In genomic region chr17:63116967-63117366, GRCh38 we compare ENCODE assay signal across 10 cellular contexts.
DNase-seq lines count a peak whose midpoint lies in the region; ATAC-seq, FAIRE-seq and TF ChIP-seq lines count a peak whose summit lies in the region.
"Had no signal": no experiment of that assay in that cellular context is flagged by ENCODE, and none has a peak within 500 bp of the region (broad histone marks: within the 10 kb centered on the region; RNA-seq: fewer than 3 reads in every experiment).

No MANE protein-coding gene starts in this region.

- no peaks in the 10 kb centered on the region for H3K27me3 Mint-ChIP-seq in CD4-positive, alpha-beta T cell

- H3K27ac Mint-ChIP-seq in CD4-positive, alpha-beta T cell: no peak overlapping the region

- TF ChIP-seq CTCF in AG10803 (conservative IDR thresholded peaks at IDR 0.05; ENCODE audit: low read length): no peak
- TF ChIP-seq CTCF in bronchial epithelial cell (IDR thresholded peaks at IDR 0.05; ENCODE audit: insufficient read depth, low read length, severe bottlenecking): no peak
- no peak for TF ChIP-seq CTCF in omental fat pad (IDR thresholded peaks at IDR 0.05)
- no peak for TF ChIP-seq CTCF in CD4-positive, alpha-beta T cell (IDR thresholded peaks at IDR 0.05)

- no peak for ATAC-seq in omental fat pad (ENCODE audit: low FRiP score)
- no peak for ATAC-seq in HG03039 (IDR thresholded peaks at IDR 0.05; ENCODE audit: unreplicated experiment)
- no peak for ATAC-seq in CD4-positive, alpha-beta T cell (ENCODE audit: poor library complexity)

- H3K4me1 Mint-ChIP-seq in CD4-positive, alpha-beta T cell (ENCODE audit: low read depth): no peaks in the 10 kb centered on the region

- intact Hi-C loops in CD4-positive, alpha-beta T cell (cut with DNase I, micrococcal nuclease): no loop called here

- H3K4me3 ChIP-seq in AG10803 (ENCODE audit: low read length): no peak overlapping the region
- no peak overlapping the region for H3K4me3 ChIP-seq in bronchial epithelial cell (ENCODE audit: low read depth, low read length)
- H3K4me3 ChIP-seq: lung had no signal

- peaks cover 2% of the 10 kb centered on the region for H3K36me3 ChIP-seq in bronchial epithelial cell (ENCODE audit: control insufficient read depth, insufficient read depth, low read length)

- no peaks in the 10 kb centered on the region for H3K9me3 Mint-ChIP-seq in CD4-positive, alpha-beta T cell

- FAIRE-seq in bronchial epithelial cell (lab: Jason Lieb, UNC): no peak

- CTCF ChIA-PET in CD4-positive, alpha-beta T cell (lab: Charles Lee): no interaction called here

- no peak overlapping the region for H3K4me3 Mint-ChIP-seq in CD4-positive, alpha-beta T cell

- H3K27ac ChIP-seq in CD4-positive, alpha-beta T cell (ENCODE audit: low read depth, low read length): no peak overlapping the region

- H3K27me3 ChIP-seq in bronchial epithelial cell (ENCODE audit: control insufficient read depth, insufficient read depth, low read length): no peaks in the 10 kb centered on the region
- no peaks in the 10 kb centered on the region for H3K27me3 ChIP-seq in CD4-positive, alpha-beta T cell (ENCODE audit: control insufficient read depth, insufficient read depth, low read length)

- no peaks in the 10 kb centered on the region for H3K36me3 Mint-ChIP-seq in CD4-positive, alpha-beta T cell (ENCODE audit: low read depth)

- DNase-seq in AG10803 (ENCODE audit: low read depth) (peak; percentile 21), NCI-H1105 treated with DMSO at 0.1 percent for 48 hours (lab: John Stamatoyannopoulos, UW) (peak; percentile 30), bronchial epithelial cell (ENCODE audit: low read depth) (peak; percentile 60), left kidney (ENCODE audit: low read depth, low spot score) (peak; percentile 91), omental fat pad (ENCODE audit: low spot score) (no peak), NCI-H1694 (lab: John Stamatoyannopoulos, UW) (no peak)
- DNase-seq in CD4-positive, alpha-beta T cell: no peak
- DNase-seq: effector CD4-positive, alpha-beta T cell had no signal

- POLR2A ChIA-PET in CD4-positive, alpha-beta T cell (lab: Charles Lee): no interaction called here

- H3K9me3 ChIP-seq in CD4-positive, alpha-beta T cell (ENCODE audit: control insufficient read depth, low read length): no peaks in the 10 kb centered on the region

Comparison
In these comparisons a context has a peak if more than half of its experiments do, and no peak if none do; other contexts are left out.
1. DNase-seq: peak in AG10803 (single experiment), NCI-H1105 treated with DMSO at 0.1 percent for 48 hours (single experiment), bronchial epithelial cell (single experiment) and left kidney (single experiment); none in omental fat pad (single experiment), CD4-positive, alpha-beta T cell (0 of 10) and NCI-H1694 (single experiment).